Comparison of ENCODE assay signal across 8 cellular contexts in the genomic region with DNA sequence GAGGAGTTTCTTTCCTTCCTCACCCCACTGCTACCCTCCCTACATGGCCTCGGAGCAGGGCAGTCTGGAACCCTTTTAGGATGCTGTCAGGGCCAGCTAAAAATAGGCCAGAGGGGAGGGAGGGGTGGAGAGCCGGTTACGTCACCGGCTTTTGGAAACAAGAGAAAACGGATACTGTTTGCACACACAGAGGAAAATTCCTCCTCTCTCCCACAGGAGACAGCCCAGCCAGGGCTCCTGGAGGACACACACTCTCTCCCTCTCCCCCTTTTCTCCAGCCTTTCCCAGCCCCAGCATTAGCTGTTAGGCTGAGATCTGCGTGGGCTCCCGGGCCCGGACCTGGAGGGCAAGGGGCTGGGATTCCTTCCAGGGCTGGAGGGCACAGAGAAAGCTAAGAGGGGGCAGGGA. TPM values are rescaled to one million over a fixed set of nuclear protein-coding genes. Genes with fewer than 3 reads are reported as not detected.
DNase-seq lines count a peak whose midpoint lies in the region; ATAC-seq and TF ChIP-seq lines count a peak whose summit lies in the region.

No MANE protein-coding gene starts in this region.

- no peak overlapping the region for H3K4me3 ChIP-seq in GM23338
- H3K4me3 ChIP-seq in adipocyte (ENCODE audit: low read length) = peak overlapping the region; percentile 29
- no peak overlapping the region for H3K4me3 ChIP-seq in retinal pigment epithelial cell (ENCODE audit: low read length)

- no peak overlapping the region for H3K27ac ChIP-seq in GM23338 (ENCODE audit: low read depth)

- H3F3A ChIP-seq in GM23338 (replicated peaks; ENCODE audit: low read depth) = no peaks in the 10 kb centered on the region

- H4K20me1 ChIP-seq in GM23338 (replicated peaks; ENCODE audit: insufficient read depth) = no peaks in the 10 kb centered on the region; the same call in 1 of the 2 replicates

- intact Hi-C loops in cardiac septum (cut with DNase I) = no loop called here
- intact Hi-C loops in activated T-helper 2 cell treated with anti-CD3 and anti-CD28 coated beads, Interferon-gamma antibody, Interleukin-2, Interleukin-4, amounts not matched to agents 10 μg/mL and 5 μg/mL and 100 μg/mL, durations not matched to agents 14 hours and 24 hours and 36 hours (cut with micrococcal nuclease) = no loop called here

- H2AFZ ChIP-seq in GM23338 = no peak overlapping the region

- peak; percentile 23 for ATAC-seq in GM23338
- no peak for ATAC-seq in HG03439 (IDR thresholded peaks at IDR 0.05; ENCODE audit: unreplicated experiment)

- peaks cover 2% of the 10 kb centered on the region; the same call in 1 of the 3 replicates for H3K36me3 Mint-ChIP-seq in GM23338 (ENCODE audit: low read depth)
- peaks cover 20% of the 10 kb centered on the region for H3K36me3 Mint-ChIP-seq in activated T-helper 2 cell treated with anti-CD3 and anti-CD28 coated beads, Interferon-gamma antibody, Interleukin-2, Interleukin-4, amounts not matched to agents 10 μg/mL and 5 μg/mL and 100 μg/mL, durations not matched to agents 14 hours and 24 hours and 36 hours (ENCODE audit: low read depth)

- H3K27me3 ChIP-seq in GM23338 (ENCODE audit: insufficient read depth) (no peaks in the 10 kb centered on the region), adipocyte (replicated peaks; ENCODE audit: control insufficient read depth, insufficient read depth, low read length) (no peaks in the 10 kb centered on the region)

- peak overlapping the region; percentile 79 for H3K9ac ChIP-seq in adipocyte (ENCODE audit: low read length)

- H3K27ac Mint-ChIP-seq in GM23338 = no peak overlapping the region
- no peak overlapping the region for H3K27ac Mint-ChIP-seq in activated T-helper 2 cell treated with anti-CD3 and anti-CD28 coated beads, Interferon-gamma antibody, Interleukin-2, Interleukin-4, amounts not matched to agents 10 μg/mL and 5 μg/mL and 100 μg/mL, durations not matched to agents 14 hours and 24 hours and 36 hours

- no peaks in the 10 kb centered on the region for H3K36me3 ChIP-seq in GM23338 (ENCODE audit: insufficient read depth)
- H3K36me3 ChIP-seq in adipocyte (ENCODE audit: control insufficient read depth, insufficient read depth, low read length, severe bottlenecking) = no peaks in the 10 kb centered on the region

- TF ChIP-seq CTCF in GM23338 (conservative IDR thresholded peaks at IDR 0.05; ENCODE audit: low read depth in 2 of 2) = no peak
- peak; percentile 14 for TF ChIP-seq CTCF in retinal pigment epithelial cell (conservative IDR thresholded peaks at IDR 0.05; ENCODE audit: low read depth, low read length)

- H3K4me2 ChIP-seq in GM23338 = no peak overlapping the region

- peaks cover 16% of the 10 kb centered on the region for H3K4me1 Mint-ChIP-seq in GM23338
- peaks cover 29% of the 10 kb centered on the region for H3K4me1 Mint-ChIP-seq in activated T-helper 2 cell treated with anti-CD3 and anti-CD28 coated beads, Interferon-gamma antibody, Interleukin-2, Interleukin-4, amounts not matched to agents 10 μg/mL and 5 μg/mL and 100 μg/mL, durations not matched to agents 14 hours and 24 hours and 36 hours (ENCODE audit: low read depth)

- peaks cover 3% of the 10 kb centered on the region; the same call in 2 of the 3 replicates for H3K9me3 Mint-ChIP-seq in GM23338
- no peaks in the 10 kb centered on the region for H3K9me3 Mint-ChIP-seq in activated T-helper 2 cell treated with anti-CD3 and anti-CD28 coated beads, Interferon-gamma antibody, Interleukin-2, Interleukin-4, amounts not matched to agents 10 μg/mL and 5 μg/mL and 100 μg/mL, durations not matched to agents 14 hours and 24 hours and 36 hours

- H3K9me3 ChIP-seq in adipocyte (ENCODE audit: control insufficient read depth, low read length) = no peaks in the 10 kb centered on the region

- H3K9me2 ChIP-seq in GM23338 (ENCODE audit: insufficient read depth) = no peaks in the 10 kb centered on the region

- no peak overlapping the region for H3K4me3 Mint-ChIP-seq in GM23338
- no peak overlapping the region for H3K4me3 Mint-ChIP-seq in activated T-helper 2 cell treated with anti-CD3 and anti-CD28 coated beads, Interferon-gamma antibody, Interleukin-2, Interleukin-4, amounts not matched to agents 10 μg/mL and 5 μg/mL and 100 μg/mL, durations not matched to agents 14 hours and 24 hours and 36 hours (ENCODE audit: low read depth)

- H3K4me1 ChIP-seq in GM23338 (ENCODE audit: insufficient read depth) (no peaks in the 10 kb centered on the region; the same call in 1 of the 2 replicates), adipocyte (ENCODE audit: control insufficient read depth, insufficient read depth, low read length) (peaks cover 42% of the 10 kb centered on the region)

- H3K27me3 Mint-ChIP-seq in GM23338 (ENCODE audit: insufficient read depth, low read depth, poor library complexity) = peaks cover 4% of the 10 kb centered on the region
- no peaks in the 10 kb centered on the region for H3K27me3 Mint-ChIP-seq in activated T-helper 2 cell treated with anti-CD3 and anti-CD28 coated beads, Interferon-gamma antibody, Interleukin-2, Interleukin-4, amounts not matched to agents 10 μg/mL and 5 μg/mL and 100 μg/mL, durations not matched to agents 14 hours and 24 hours and 36 hours (ENCODE audit: low read depth)

- no peak for DNase-seq in GM23338 (ENCODE audit: low spot score)
- DNase-seq in adipocyte (ENCODE audit: low read depth) = peak; percentile 96
- peak; percentile 87 for DNase-seq in cardiac septum (ENCODE audit: low spot score)
- no peak for DNase-seq in retinal pigment epithelial cell (ENCODE audit: low read depth)
- no peak for DNase-seq in NCI-H2081 treated with DMSO at 0.1 percent for 48 hours (lab: John Stamatoyannopoulos, UW)
- DNase-seq in activated T-helper 2 cell treated with anti-CD3 and anti-CD28 coated beads, Interferon-gamma antibody, Interleukin-2, Interleukin-4, amounts not matched to agents 10 μg/mL and 5 μg/mL and 100 μg/mL, durations not matched to agents 14 hours and 24 hours and 36 hours (ENCODE audit: low spot score) = no peak
- no peak for DNase-seq in OCI-M2 (lab: John Stamatoyannopoulos, UW; ENCODE audit: unreplicated experiment)

- H3K79me2 ChIP-seq in GM23338 (replicated peaks; ENCODE audit: insufficient read depth) = no peaks in the 10 kb centered on the region

TF ChIP-seq in GM23338, 12 proteins besides CTCF, POLR2A, EP300 and RAD21 (continues in another document):
- TF ChIP-seq JUNB (IDR thresholded peaks at IDR 0.05; ENCODE audit: unreplicated experiment) = no peak
- no peak for TF ChIP-seq STAT1 (IDR thresholded peaks at IDR 0.05; ENCODE audit: unreplicated experiment)

RNA-seq across cellular contexts. Expression of a gene that starts 20.0 kb away (rescaled TPM):
- 33.8 and 36.9 TPM in 2 replicates for total RNA-seq in GM23338 (2014; rRNA removed; shearing (Covaris generic))
- polyA plus RNA-seq in GM23338 (2016; fragmentation: Nextera tagmentation; extraction: Ambion mirVana) = 11.3 and 13.5 TPM in 2 replicates
- 50.3 TPM for total RNA-seq in cardiac septum
- 4.4 and 5.0 TPM in 2 replicates for total RNA-seq in activated T-helper 2 cell treated with anti-CD3 and anti-CD28 coated beads, Interferon-gamma antibody, Interleukin-2, Interleukin-4, amounts not matched to agents 10 μg/mL and 5 μg/mL and 100 μg/mL, durations not matched to agents 14 hours and 24 hours and 36 hours

RNA-seq across cellular contexts. Expression of a gene that starts 34.2 kb away (rescaled TPM):
- 7.5 and 13.2 TPM in 2 replicates for total RNA-seq in GM23338 (2014; rRNA removed; shearing (Covaris generic))
- polyA plus RNA-seq in GM23338 (2016; fragmentation: Nextera tagmentation; extraction: Ambion mirVana) = 0.71 and 1.5 TPM in 2 replicates
- 4.6 TPM for total RNA-seq in cardiac septum
- total RNA-seq in activated T-helper 2 cell treated with anti-CD3 and anti-CD28 coated beads, Interferon-gamma antibody, Interleukin-2, Interleukin-4, amounts not matched to agents 10 μg/mL and 5 μg/mL and 100 μg/mL, durations not matched to agents 14 hours and 24 hours and 36 hours = 48.5 and 49.4 TPM in 2 replicates

Comparison
In these comparisons a context has a peak if more than half of its experiments do, and no peak if none do; other contexts are left out.
1. DNase-seq: peak in adipocyte (single experiment) and cardiac septum (single experiment); none in GM23338 (single experiment), retinal pigment epithelial cell (single experiment), NCI-H2081 treated with DMSO at 0.1 percent for 48 hours (single experiment), activated T-helper 2 cell treated with anti-CD3 and anti-CD28 coated beads, Interferon-gamma antibody, Interleukin-2, Interleukin-4, amounts not matched to agents 10 μg/mL and 5 μg/mL and 100 μg/mL, durations not matched to agents 14 hours and 24 hours and 36 hours (single experiment) and OCI-M2 (single experiment).